ENCODE assay signal across 8 cellular contexts in the genomic region with DNA sequence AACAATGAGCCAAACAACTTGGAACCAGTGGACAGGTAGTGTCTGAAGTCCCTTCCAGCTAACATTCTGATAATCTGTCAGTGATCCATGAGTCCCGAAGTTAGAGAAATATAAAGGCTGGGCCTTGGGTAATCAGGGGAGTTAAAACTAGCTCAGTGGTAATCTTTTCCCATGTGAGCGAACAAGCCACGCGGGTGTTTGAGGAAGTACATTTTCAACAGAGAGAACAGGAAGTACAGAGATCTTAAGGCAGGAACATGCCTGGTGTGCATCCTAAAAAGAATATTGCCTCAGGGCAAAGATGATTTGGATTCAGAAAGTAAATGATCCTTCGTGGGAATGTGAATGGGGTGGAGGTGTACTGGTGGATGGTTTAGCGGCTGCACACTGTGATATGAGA. TPM values are rescaled to one million over a fixed set of nuclear protein-coding genes. Genes with fewer than 3 reads are reported as not detected.
A peak's percentile ranks its signal among the peaks of the same experiment; 100 is the strongest.
DNase-seq lines count a peak whose midpoint lies in the region; ATAC-seq and TF ChIP-seq lines count a peak whose summit lies in the region.

No MANE protein-coding gene starts in this region.

- H3K4me3 ChIP-seq in Caco-2 (ENCODE audit: low read depth, low read length) (no peak overlapping the region), left lung (no peak overlapping the region), uterus (no peak overlapping the region)

- BruUV-seq in Caco-2 (replicated peaks; lab: Mats Ljungman, UMichigan), result no TSS peak

- DNase-seq in Caco-2 (no peak), left lung (peak in 1 of 2 donors; percentile 59), uterus (no peak), ACHN (no peak), inferior parietal cortex (ENCODE audit: extremely low spot score) (no peak), putamen (ENCODE audit: low spot score) (no peak)
- no peak for DNase-seq in activated T-helper 1 cell treated with anti-CD3 and anti-CD28 coated beads, Interleukin-12 subunit alpha, Interleukin-12 subunit beta, Interleukin-2, Interleukin-4 antibody, amounts not matched to agents 30 ng/mL and 10 ng/mL and 1 ng/mL, durations not matched to agents 14 hours and 24 hours and 36 hours (ENCODE audit: low spot score)

- no peaks in the 10 kb centered on the region for H3K9me3 Mint-ChIP-seq in Caco-2 (ENCODE audit: unreplicated experiment)
- no peaks in the 10 kb centered on the region for H3K9me3 Mint-ChIP-seq in activated T-helper 1 cell treated with anti-CD3 and anti-CD28 coated beads, Interleukin-12 subunit alpha, Interleukin-12 subunit beta, Interleukin-2, Interleukin-4 antibody, amounts not matched to agents 30 ng/mL and 10 ng/mL and 1 ng/mL, durations not matched to agents 14 hours and 24 hours and 36 hours

- no peak for TF ChIP-seq POLR2A in uterus (IDR thresholded peaks at IDR 0.05)

- H3K4me1 ChIP-seq in Caco-2, result peaks cover 36% of the 10 kb centered on the region
- H3K4me1 ChIP-seq in left lung, result peaks cover 20 to 93% of the 10 kb centered on the region in 2 donors
- H3K4me1 ChIP-seq in uterus, result peaks cover 5 to 13% of the 10 kb centered on the region in 2 donors

- H3K27me3 ChIP-seq in Caco-2 (replicated peaks; ENCODE audit: control insufficient read depth, insufficient read depth, low read length) (no peaks in the 10 kb centered on the region), left lung (no peaks in the 10 kb centered on the region), uterus (no peaks in the 10 kb centered on the region)

- peaks cover 39% of the 10 kb centered on the region for H3K4me1 Mint-ChIP-seq in Caco-2 (ENCODE audit: low read depth, unreplicated experiment)
- peaks cover 63% of the 10 kb centered on the region for H3K4me1 Mint-ChIP-seq in activated T-helper 1 cell treated with anti-CD3 and anti-CD28 coated beads, Interleukin-12 subunit alpha, Interleukin-12 subunit beta, Interleukin-2, Interleukin-4 antibody, amounts not matched to agents 30 ng/mL and 10 ng/mL and 1 ng/mL, durations not matched to agents 14 hours and 24 hours and 36 hours (ENCODE audit: low read depth)

- in situ Hi-C loops in ACHN (cut with HindIII; ENCODE audit: low pct_ligation_motif_present, low pct_unique_long_range_greater_than_20kb, low sequenced_read_pairs), result no loop called here

- intact Hi-C loops in Caco-2 (cut with micrococcal nuclease; ENCODE audit: unreplicated experiment) (loop anchor here (2.0 to 5.0 kb wide), 2 partner anchors 39 to 44 kb away; a partner anchor contains a TSS), left lung (cut with DNase I) (loop anchor here in 1 of 2 donors (5.0 kb wide), 1 partner anchor 34 kb away; no protein-coding TSS in a partner anchor), uterus (cut with DNase I; ENCODE audit: low total_unique reads) (no loop called here)
- intact Hi-C loops in activated T-helper 1 cell treated with anti-CD3 and anti-CD28 coated beads, Interleukin-12 subunit alpha, Interleukin-12 subunit beta, Interleukin-2, Interleukin-4 antibody, amounts not matched to agents 30 ng/mL and 10 ng/mL and 1 ng/mL, durations not matched to agents 14 hours and 24 hours and 36 hours (cut with micrococcal nuclease), result loop anchor here (2.0 kb wide), 2 partner anchors 15 to 33 kb away; no protein-coding TSS in a partner anchor

- H3K36me3 ChIP-seq in Caco-2 (ENCODE audit: control insufficient read depth, insufficient read depth, low read length) (no peaks in the 10 kb centered on the region), left lung (no peaks in the 10 kb centered on the region), uterus (no peaks in the 10 kb centered on the region)

- H3K27me3 Mint-ChIP-seq in Caco-2 (ENCODE audit: insufficient read depth, unreplicated experiment), result no peaks in the 10 kb centered on the region
- H3K27me3 Mint-ChIP-seq in activated T-helper 1 cell treated with anti-CD3 and anti-CD28 coated beads, Interleukin-12 subunit alpha, Interleukin-12 subunit beta, Interleukin-2, Interleukin-4 antibody, amounts not matched to agents 30 ng/mL and 10 ng/mL and 1 ng/mL, durations not matched to agents 14 hours and 24 hours and 36 hours (ENCODE audit: insufficient read depth), result peaks cover 2% of the 10 kb centered on the region

- no peak overlapping the region for H3K4me3 Mint-ChIP-seq in Caco-2 (ENCODE audit: unreplicated experiment)
- H3K4me3 Mint-ChIP-seq in activated T-helper 1 cell treated with anti-CD3 and anti-CD28 coated beads, Interleukin-12 subunit alpha, Interleukin-12 subunit beta, Interleukin-2, Interleukin-4 antibody, amounts not matched to agents 30 ng/mL and 10 ng/mL and 1 ng/mL, durations not matched to agents 14 hours and 24 hours and 36 hours, result no peak overlapping the region

- no peak for TF ChIP-seq CTCF in Caco-2 (IDR thresholded peaks at IDR 0.05; ENCODE audit: insufficient read depth in 1 of 2, low read depth in 1 of 2, low read length in 1 of 2, severe bottlenecking in 1 of 2, unreplicated experiment in 1 of 2)
- no peak for TF ChIP-seq CTCF in left lung (IDR thresholded peaks at IDR 0.05)
- no peak for TF ChIP-seq CTCF in uterus (IDR thresholded peaks at IDR 0.05)

- no peaks in the 10 kb centered on the region for H3K9me3 ChIP-seq in Caco-2
- no peaks in the 10 kb centered on the region for H3K9me3 ChIP-seq in left lung
- no peaks in the 10 kb centered on the region for H3K9me3 ChIP-seq in uterus

- POLR2A ChIA-PET in Caco-2 (lab: Charles Lee), result interaction anchor here (0.6 kb wide), 1 partner anchor 103 kb away, joined by 3 read pairs; no protein-coding TSS in a partner anchor

- H3K27ac ChIP-seq in left lung (peak overlapping the region; percentile 80 to 85), uterus (peak overlapping the region; percentile 62 to 78)

- peaks cover 5% of the 10 kb centered on the region for H3K36me3 Mint-ChIP-seq in Caco-2 (ENCODE audit: insufficient read depth, unreplicated experiment)
- peaks cover 5% of the 10 kb centered on the region for H3K36me3 Mint-ChIP-seq in activated T-helper 1 cell treated with anti-CD3 and anti-CD28 coated beads, Interleukin-12 subunit alpha, Interleukin-12 subunit beta, Interleukin-2, Interleukin-4 antibody, amounts not matched to agents 30 ng/mL and 10 ng/mL and 1 ng/mL, durations not matched to agents 14 hours and 24 hours and 36 hours (ENCODE audit: low read depth)

- H3K27ac Mint-ChIP-seq in Caco-2 (ENCODE audit: unreplicated experiment), result peak overlapping the region; percentile 7
- H3K27ac Mint-ChIP-seq in activated T-helper 1 cell treated with anti-CD3 and anti-CD28 coated beads, Interleukin-12 subunit alpha, Interleukin-12 subunit beta, Interleukin-2, Interleukin-4 antibody, amounts not matched to agents 30 ng/mL and 10 ng/mL and 1 ng/mL, durations not matched to agents 14 hours and 24 hours and 36 hours, result peak overlapping the region; percentile 79

- ATAC-seq in HG02885 (IDR thresholded peaks at IDR 0.05; ENCODE audit: poor library complexity, unreplicated experiment) (peak; percentile 36), left lung (no peak)

- CTCF ChIA-PET in Caco-2 (lab: Charles Lee), result no interaction called here

RNA-seq across cellular contexts. Expression of a gene that starts 42.9 kb away (rescaled TPM):
- total RNA-seq in Caco-2 (2022), result 12.4 and 15.8 TPM in 2 replicates
- total RNA-seq in activated T-helper 1 cell treated with anti-CD3 and anti-CD28 coated beads, Interleukin-12 subunit alpha, Interleukin-12 subunit beta, Interleukin-2, Interleukin-4 antibody, amounts not matched to agents 30 ng/mL and 10 ng/mL and 1 ng/mL, durations not matched to agents 14 hours and 24 hours and 36 hours, result 18.8 and 20.4 TPM in 2 replicates
- total RNA-seq in left lung, result 10 to 100 TPM; 56.6 to 71.2 TPM
- 10 to 100 TPM in 3 of 4 donors, 1 to 10 TPM in 1; 8.5 to 61.9 (median 29.6) TPM for total RNA-seq in uterus
